ENCODE assay signal across 1 cellular context in genomic region chr14:103856105-103856504, GRCh38.
TF ChIP-seq lines count a peak whose summit lies in the region.

No MANE protein-coding gene starts in this region.

TF ChIP-seq in HCT116, 20 proteins besides CTCF, POLR2A, EP300 and RAD21:
- TF ChIP-seq SRF (IDR thresholded peaks at IDR 0.05; ENCODE audit: low read depth) (no peak), FOSL1 (IDR thresholded peaks at IDR 0.05; ENCODE audit: low read depth) (no peak)
